Comparison of ENCODE assay signal across 22 cellular contexts in the genomic region with DNA sequence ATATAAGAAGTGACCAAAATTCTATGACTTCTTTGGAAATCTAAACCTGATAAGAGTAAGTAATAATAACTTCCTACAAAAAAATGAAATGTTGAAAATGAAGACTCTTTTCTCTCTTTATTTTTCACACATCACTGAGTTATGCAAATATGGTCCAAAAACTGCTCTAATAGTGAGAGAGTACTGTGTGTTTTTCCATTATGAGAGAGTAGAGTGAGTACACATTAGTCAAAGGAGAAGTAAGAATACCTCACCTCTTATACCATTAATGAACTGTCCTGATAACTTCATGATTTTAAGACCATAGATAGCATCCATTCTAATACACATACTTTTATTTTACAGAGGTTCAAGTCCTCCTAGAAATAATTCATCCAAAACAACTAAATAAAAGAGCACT.
DNase-seq lines count a peak whose midpoint lies in the region; ATAC-seq lines count a peak whose summit lies in the region.
"Had no signal": no experiment of that assay in that cellular context is flagged by ENCODE, and none has a peak within 500 bp of the region (broad histone marks: within the 10 kb centered on the region; RNA-seq: fewer than 3 reads in every experiment).

No MANE protein-coding gene starts in this region.

- DNase-seq in NCI-H510A (lab: John Stamatoyannopoulos, UW) (no peak), NCI-H1930 (lab: John Stamatoyannopoulos, UW) (no peak)
- no peak for DNase-seq in activated T-cell treated with anti-CD3 and anti-CD28 coated beads, Interleukin-2, amount 50 U/mL, for 1 hour
- DNase-seq: Caco-2; CD4-positive, CD25-positive, alpha-beta regulatory T cell; DMS153; EL; H9; KG1; NCI-H1048; NCI-H1436 treated with DMSO at 0.1 percent for 48 hours; NCI-H2081; NCI-H82; Peyer's patch; T-cell; T-helper 9 cell had no signal

- ATAC-seq in GM18868 (IDR thresholded peaks at IDR 0.05; ENCODE audit: unreplicated experiment) (peak; percentile 90), HG02852 (IDR thresholded peaks at IDR 0.05; ENCODE audit: unreplicated experiment) (peak; percentile 74), HG03378 (IDR thresholded peaks at IDR 0.05; ENCODE audit: unreplicated experiment) (peak; percentile 60), GM21737 (IDR thresholded peaks at IDR 0.05; ENCODE audit: unreplicated experiment) (no peak)
- ATAC-seq: HepG2, Right ventricle myocardium inferior, T-cell had no signal
